Comparison of ENCODE assay signal across 21 cellular contexts in genomic region chr21:41712201-41712600, GRCh38. TPM values are rescaled to one million over a fixed set of nuclear protein-coding genes. Genes with fewer than 3 reads are reported as not detected.
DNase-seq lines count a peak whose midpoint lies in the region; ATAC-seq, FAIRE-seq and TF ChIP-seq lines count a peak whose summit lies in the region.
"Had no signal": no experiment of that assay in that cellular context is flagged by ENCODE, and none has a peak within 500 bp of the region (broad histone marks: within the 10 kb centered on the region; RNA-seq: fewer than 3 reads in every experiment).

No MANE protein-coding gene starts in this region.

- H3K27me3 ChIP-seq in Caco-2 (replicated peaks; ENCODE audit: control insufficient read depth, insufficient read depth, low read length) (no peaks in the 10 kb centered on the region), neural progenitor cell (peaks cover 11% of the 10 kb centered on the region), vagina (no peaks in the 10 kb centered on the region)
- H3K27me3 ChIP-seq: thyroid gland had no signal

- H2AFZ ChIP-seq in neural progenitor cell (replicated peaks) = peak overlapping the region; percentile 77
- H2AFZ ChIP-seq: parathyroid adenoma had no signal

- ATAC-seq in natural killer cell = no peak
- ATAC-seq: activated T-cell treated with anti-CD3 and anti-CD28 coated beads, Interleukin-2, amount 50 U/mL, for 72 hours; K562 had no signal

- POLR2A ChIA-PET in Caco-2 (lab: Charles Lee) = no interaction called here
- POLR2A ChIA-PET in RWPE1 (lab: Yijun Ruan, JAX; ENCODE audit: low non-redundant PET) = no interaction called here

- H3K9me3 ChIP-seq in Caco-2 (no peaks in the 10 kb centered on the region), iPS-18c (ENCODE audit: control insufficient read depth, insufficient read depth, low read length) (no peaks in the 10 kb centered on the region), neural progenitor cell (ENCODE audit: low read depth) (no peaks in the 10 kb centered on the region), vagina (no peaks in the 10 kb centered on the region)
- H3K9me3 ChIP-seq: BLaER1 treated with 17β-estradiol and CSF1 and Interleukin-3, amounts not matched to agents 10 nM and 100 nM; left ventricle myocardium inferior; thyroid gland had no signal

- peak overlapping the region; percentile 77 for H3K4me2 ChIP-seq in neural progenitor cell
- H3K4me2 ChIP-seq: BLaER1 treated with 17β-estradiol and CSF1 and Interleukin-3, amounts not matched to agents 10 nM and 100 nM had no signal

- H3K4me3 Mint-ChIP-seq in Caco-2 (ENCODE audit: unreplicated experiment) = peak overlapping the region; percentile 88
- H3K4me3 Mint-ChIP-seq in neural progenitor cell = peak overlapping the region; percentile 44
- no peak overlapping the region for H3K4me3 Mint-ChIP-seq in natural killer cell
- H3K4me3 Mint-ChIP-seq: activated naive CD4-positive, alpha-beta T cell treated with anti-CD3 and anti-CD28 coated beads, Interleukin-2, amount 50 U/mL, for 24 hours; activated T-cell treated with anti-CD3 and anti-CD28 coated beads, Interleukin-2, amount 50 U/mL, for 72 hours; T-helper 1 cell treated with Interleukin-12 subunit alpha and Interleukin-12 subunit beta and Interleukin-4 antibody, amounts not matched to agents 30 μg/mL and 1 μg/mL, for 36 hours had no signal

- no peaks in the 10 kb centered on the region for H3K79me2 ChIP-seq in neural progenitor cell (ENCODE audit: low read depth)
- H3K79me2 ChIP-seq: parathyroid adenoma had no signal

- H3F3A ChIP-seq in neural progenitor cell (ENCODE audit: low read depth) = no peaks in the 10 kb centered on the region

- H3K36me3 Mint-ChIP-seq in Caco-2 (ENCODE audit: insufficient read depth, unreplicated experiment) (peaks cover 21% of the 10 kb centered on the region), neural progenitor cell (peaks cover 3% of the 10 kb centered on the region), natural killer cell (no peaks in the 10 kb centered on the region)
- H3K36me3 Mint-ChIP-seq: activated naive CD4-positive, alpha-beta T cell treated with anti-CD3 and anti-CD28 coated beads, Interleukin-2, amount 50 U/mL, for 24 hours had no signal

- H4K20me1 ChIP-seq in neural progenitor cell (ENCODE audit: low read depth) = no peaks in the 10 kb centered on the region

- H3K4me3 ChIP-seq in Caco-2 (ENCODE audit: low read depth, low read length) = no peak overlapping the region
- peak overlapping the region; percentile 31 for H3K4me3 ChIP-seq in iPS-18c (ENCODE audit: insufficient read depth, low read depth, low read length)
- H3K4me3 ChIP-seq in neural progenitor cell = peak overlapping the region; percentile 39
- no peak overlapping the region for H3K4me3 ChIP-seq in vagina
- H3K4me3 ChIP-seq: BLaER1 treated with 17β-estradiol and CSF1 and Interleukin-3, amounts not matched to agents 10 nM and 100 nM; K562; left ventricle myocardium inferior; thyroid gland had no signal

- peak overlapping the region; percentile 36 for H3K27ac Mint-ChIP-seq in Caco-2 (ENCODE audit: unreplicated experiment)
- no peak overlapping the region for H3K27ac Mint-ChIP-seq in neural progenitor cell
- no peak overlapping the region for H3K27ac Mint-ChIP-seq in natural killer cell
- H3K27ac Mint-ChIP-seq: activated naive CD4-positive, alpha-beta T cell treated with anti-CD3 and anti-CD28 coated beads, Interleukin-2, amount 50 U/mL, for 24 hours; activated T-cell treated with anti-CD3 and anti-CD28 coated beads, Interleukin-2, amount 50 U/mL, for 72 hours; T-helper 1 cell treated with Interleukin-12 subunit alpha and Interleukin-12 subunit beta and Interleukin-4 antibody, amounts not matched to agents 30 μg/mL and 1 μg/mL, for 36 hours had no signal

- H3K4me1 ChIP-seq in Caco-2 = peaks cover 46% of the 10 kb centered on the region
- H3K4me1 ChIP-seq in neural progenitor cell = peaks cover 12% of the 10 kb centered on the region
- peaks cover 19% of the 10 kb centered on the region for H3K4me1 ChIP-seq in vagina
- H3K4me1 ChIP-seq: left ventricle myocardium inferior had no signal

- H3K27ac ChIP-seq in RWPE1 (peak overlapping the region; percentile 81), neural progenitor cell (no peak overlapping the region), vagina (no peak overlapping the region)
- H3K27ac ChIP-seq: BLaER1 treated with 17β-estradiol and CSF1 and Interleukin-3, amounts not matched to agents 10 nM and 100 nM; left ventricle myocardium inferior; parathyroid adenoma; thyroid gland had no signal

- intact Hi-C loops in Caco-2 (cut with micrococcal nuclease; ENCODE audit: unreplicated experiment) = no loop called here
- intact Hi-C loops in vagina (cut with DNase I) = no loop called here
- intact Hi-C loops in natural killer cell (cut with micrococcal nuclease) = no loop called here

- peaks cover 49% of the 10 kb centered on the region for H3K4me1 Mint-ChIP-seq in Caco-2 (ENCODE audit: low read depth, unreplicated experiment)
- H3K4me1 Mint-ChIP-seq in neural progenitor cell = peaks cover 24% of the 10 kb centered on the region
- peaks cover 0 to 5% of the 10 kb centered on the region in 2 donors for H3K4me1 Mint-ChIP-seq in natural killer cell
- H3K4me1 Mint-ChIP-seq: activated naive CD4-positive, alpha-beta T cell treated with anti-CD3 and anti-CD28 coated beads, Interleukin-2, amount 50 U/mL, for 24 hours had no signal

- BruUV-seq in Caco-2 (replicated peaks; lab: Mats Ljungman, UMichigan) = no TSS peak

- H3K9ac ChIP-seq in neural progenitor cell = no peak overlapping the region
- H3K9ac ChIP-seq: BLaER1 treated with 17β-estradiol and CSF1 and Interleukin-3, amounts not matched to agents 10 nM and 100 nM; parathyroid adenoma had no signal

- H3K9me3 Mint-ChIP-seq in Caco-2 (ENCODE audit: unreplicated experiment) = peaks cover 7% of the 10 kb centered on the region
- H3K9me3 Mint-ChIP-seq in neural progenitor cell = no peaks in the 10 kb centered on the region
- no peaks in the 10 kb centered on the region for H3K9me3 Mint-ChIP-seq in natural killer cell

- H3K36me3 ChIP-seq in Caco-2 (ENCODE audit: control insufficient read depth, insufficient read depth, low read length) = peaks cover 2% of the 10 kb centered on the region; the same call in 1 of the 2 replicates
- H3K36me3 ChIP-seq in neural progenitor cell = no peaks in the 10 kb centered on the region
- H3K36me3 ChIP-seq in vagina = no peaks in the 10 kb centered on the region
- H3K36me3 ChIP-seq: BLaER1 treated with 17β-estradiol and CSF1 and Interleukin-3, amounts not matched to agents 10 nM and 100 nM; left ventricle myocardium inferior; thyroid gland had no signal

- DNase-seq in Caco-2 (no peak), RWPE1 (ENCODE audit: low spot score) (no peak), neural progenitor cell (ENCODE audit: low spot score) (peak; percentile 65), vagina (ENCODE audit: extremely low spot score in 2 of 2) (no peak), natural killer cell (no peak), H54 (ENCODE audit: insufficient read length, low spot score) (no peak)
- no peak for DNase-seq in stimulated activated CD4-positive, alpha-beta T cell treated with anti-CD3 and anti-CD28 coated beads, Interleukin-15, amount 100 ng/mL, for 24 hours
- DNase-seq: activated T-cell treated with anti-CD3 and anti-CD28 coated beads, Interleukin-2, amount 50 U/mL, for 72 hours; GOT3; left ventricle myocardium inferior; NCI-H187 treated with DMSO at 0.1 percent for 48 hours; NCI-H510A treated with DMSO at 0.1 percent for 48 hours; Right ventricle myocardium superior had no signal

- TF ChIP-seq CTCF in Caco-2 (IDR thresholded peaks at IDR 0.05; ENCODE audit: insufficient read depth in 1 of 2, low read depth in 1 of 2, low read length in 1 of 2, severe bottlenecking in 1 of 2, unreplicated experiment in 1 of 2) (no peak), RWPE1 (conservative IDR thresholded peaks at IDR 0.05; ENCODE audit: low read depth) (no peak), neural progenitor cell (IDR thresholded peaks at IDR 0.05) (no peak), vagina (IDR thresholded peaks at IDR 0.05) (no peak), natural killer cell (IDR thresholded peaks at IDR 0.05) (no peak)

- FAIRE-seq in H54 (lab: Jason Lieb, UNC) = no peak
- FAIRE-seq: A204.1, K562 had no signal

- CTCF ChIA-PET in Caco-2 (lab: Charles Lee) (no interaction called here), RWPE1 (lab: Yijun Ruan, JAX) (no interaction called here)

- H3K27me3 Mint-ChIP-seq in Caco-2 (ENCODE audit: insufficient read depth, unreplicated experiment) (no peaks in the 10 kb centered on the region), neural progenitor cell (ENCODE audit: insufficient read depth, low read depth) (peaks cover 8% of the 10 kb centered on the region), natural killer cell (ENCODE audit: low read depth in 2 of 2) (peaks cover 22 to 41% of the 10 kb centered on the region in 2 donors)

- TF ChIP-seq POLR2A in vagina (IDR thresholded peaks at IDR 0.05) (no peak), H54 (IDR thresholded peaks at IDR 0.05; ENCODE audit: low read depth, low read length) (no peak)

RNA-seq across cellular contexts. Expression of gene RIPK4, which starts 54.7 kb away (rescaled TPM):
- total RNA-seq in Caco-2 (2022) (24.1 and 25.4 TPM in 2 replicates), neural progenitor cell (ENCODE audit: low replicate concordance) (1.3 and 2.3 TPM in 2 replicates), vagina (28.0 TPM), natural killer cell (under 1 TPM in 1 of 3 donors, not detected in 2; 0.09 TPM)
- total RNA-seq: K562 had no signal

Comparison
In these comparisons a context has a peak if more than half of its experiments do, and no peak if none do; other contexts are left out.
1. H3K4me3 ChIP-seq: peak in iPS-18c (single experiment) and neural progenitor cell (single experiment); none in Caco-2 (single experiment) and vagina (0 of 2).